7 cellular contexts compared by ENCODE assay signal in the genomic region with DNA sequence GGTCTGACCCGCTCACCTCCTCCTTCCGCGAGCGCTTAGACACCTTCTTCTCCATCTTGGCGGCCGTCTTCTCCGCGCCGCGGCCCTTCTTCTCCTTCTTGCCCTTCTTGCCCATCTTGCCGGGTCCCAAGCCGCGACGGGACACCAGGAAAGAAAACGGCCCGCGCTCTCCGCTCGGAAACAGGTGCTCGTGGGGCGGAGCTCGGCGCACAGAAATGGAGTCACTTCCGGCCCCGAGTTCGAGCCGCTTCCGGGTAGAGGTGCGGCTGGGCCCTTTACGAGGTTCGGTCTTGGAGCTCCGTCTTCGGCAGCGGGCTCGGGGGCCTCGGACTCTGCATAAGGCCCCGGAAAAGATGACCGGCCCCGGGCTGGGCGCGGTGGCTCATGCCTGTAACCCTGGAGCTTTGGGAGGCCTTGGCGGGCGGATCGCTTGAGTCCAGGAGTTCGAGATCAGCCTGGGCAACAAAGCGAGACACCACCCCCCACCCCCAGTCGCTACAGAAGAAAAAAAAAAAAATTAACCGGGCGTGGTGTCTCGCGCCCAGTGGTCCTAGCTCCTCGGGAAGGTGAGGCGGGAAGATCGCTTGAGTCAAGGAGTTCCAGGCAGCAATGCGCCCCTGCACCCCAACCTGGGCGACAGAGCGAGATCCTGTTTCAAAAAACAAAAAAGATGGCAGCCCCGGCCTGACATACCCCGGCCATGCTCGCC. TPM values are rescaled to one million over a fixed set of nuclear protein-coding genes. Genes with fewer than 3 reads are reported as not detected.
DNase-seq lines count a peak whose midpoint lies in the region; ATAC-seq and TF ChIP-seq lines count a peak whose summit lies in the region.

KLHDC4 (minus strand) TSS at position 211 of the 709 bp plus-strand sequence; CDS start at position 115, 96 bp downstream.

- H3K4me2 ChIP-seq in mammary epithelial cell (ENCODE audit: insufficient read depth, low read depth, low read length): peak within 1 kb of the TSS; percentile 98
- H3K4me2 ChIP-seq in smooth muscle cell: peak within 1 kb of the TSS; percentile 98

- BruUV-seq in mammary epithelial cell (replicated peaks; lab: Mats Ljungman, UMichigan): TSS peak; percentile 84

- DNase-seq in NCI-H2196 (lab: John Stamatoyannopoulos, UW; ENCODE audit: unreplicated experiment): peak; percentile 63
- DNase-seq in WTC11 (ENCODE audit: low spot score): peak; percentile 88
- DNase-seq in mammary epithelial cell: peak; percentile 82
- peak; percentile 94 for DNase-seq in iPS-NIHi7 (ENCODE audit: extremely low spot score)
- peak; percentile 34 for DNase-seq in smooth muscle cell (lab: John Stamatoyannopoulos, UW; ENCODE audit: unreplicated experiment)

- H3K4me3 ChIP-seq in mammary epithelial cell (replicated peaks in 1 of 3; ENCODE audit: insufficient read depth in 1 of 3, low read depth in 2 of 3, low read length in 3 of 3) (peak within 1 kb of the TSS; percentile 94 to 96 (median 95)), smooth muscle cell (peak within 1 kb of the TSS; percentile 95)

- no peaks in the 10 kb centered on the region for H3K9me3 Mint-ChIP-seq in WTC11

- H4K20me1 ChIP-seq in mammary epithelial cell (ENCODE audit: insufficient read depth, low read length) (no peaks in the 10 kb centered on the region), smooth muscle cell (ENCODE audit: low read depth) (no peaks in the 10 kb centered on the region)

- no peaks in the 10 kb centered on the region for H3K9me3 ChIP-seq in mammary epithelial cell (replicated peaks; ENCODE audit: insufficient read depth, low read length)
- H3K9me3 ChIP-seq in smooth muscle cell (replicated peaks; ENCODE audit: low read depth): no peaks in the 10 kb centered on the region

- peak within 1 kb of the TSS; percentile 84 for H3K9ac ChIP-seq in mammary epithelial cell (ENCODE audit: insufficient read depth, low read length)
- peak within 1 kb of the TSS; percentile 93 for H3K9ac ChIP-seq in smooth muscle cell (ENCODE audit: low read depth)

- H3K27me3 Mint-ChIP-seq in WTC11 (ENCODE audit: low read depth): no peaks in the 10 kb centered on the region

- in situ Hi-C loops in mammary epithelial cell (cut with MboI; ENCODE audit: low sequenced_read_pairs in 2 of 2): no loop called here

- H3K27me3 ChIP-seq in mammary epithelial cell (ENCODE audit: insufficient read depth, low read length) (no peaks in the 10 kb centered on the region), smooth muscle cell (ENCODE audit: low read depth) (no peaks in the 10 kb centered on the region)

- H3K27ac Mint-ChIP-seq in WTC11: peak within 1 kb of the TSS; percentile 95

- peaks cover 6% of the 10 kb centered on the region; the same call in 1 of the 2 replicates for H3K4me1 Mint-ChIP-seq in WTC11

- dilution Hi-C loops in mammary epithelial cell (cut with HindIII; ENCODE audit: low sequenced_read_pairs): no loop called here

- H3K79me2 ChIP-seq in mammary epithelial cell (ENCODE audit: insufficient read depth, low read length): peaks cover 51% of the 10 kb centered on the region
- H3K79me2 ChIP-seq in smooth muscle cell (ENCODE audit: low read depth): peaks cover 11% of the 10 kb centered on the region

- peaks cover 10% of the 10 kb centered on the region for H3K4me1 ChIP-seq in mammary epithelial cell (ENCODE audit: insufficient read depth, low read length)
- peaks cover 12% of the 10 kb centered on the region for H3K4me1 ChIP-seq in smooth muscle cell (ENCODE audit: low read depth)

- intact Hi-C loops in mammary epithelial cell (cut with micrococcal nuclease): loop anchor here (5.0 kb wide), 1 partner anchor 129 kb away; no protein-coding TSS in a partner anchor

- CTCF ChIA-PET in WTC11 (lab: Charles Lee) (interaction anchor here (1.0 to 2.1 kb wide), 4 partner anchors 13 to 130 kb away, joined by 3 to 14 read pairs (median 5); no protein-coding TSS in a partner anchor), mammary epithelial cell (lab: Charles Lee; ENCODE audit: low non-redundant PET) (no interaction called here)

- WGBS in mammary epithelial cell (ENCODE audit: low coverage, missing lambda C conversion rate): 7% methylated on average over 23 of the region's 60 CpGs
- WGBS in smooth muscle cell (ENCODE audit: low lambda C conversion rate): 3% methylated on average over 60 of the region's 60 CpGs

- ATAC-seq in GM18502 (IDR thresholded peaks at IDR 0.05; ENCODE audit: poor library complexity, unreplicated experiment) (peak; percentile 83), HG02884 (IDR thresholded peaks at IDR 0.05; ENCODE audit: unreplicated experiment) (peak; percentile 73), WTC11 (peak; percentile 73)

- H3K36me3 Mint-ChIP-seq in WTC11: peaks cover 23% of the 10 kb centered on the region

- H3K27ac ChIP-seq in mammary epithelial cell (ENCODE audit: insufficient read depth, low read depth, low read length): peak within 1 kb of the TSS; percentile 88
- peak within 1 kb of the TSS; percentile 65 for H3K27ac ChIP-seq in smooth muscle cell (ENCODE audit: low read depth)

- TF ChIP-seq CTCF in WTC11 (IDR thresholded peaks at IDR 0.05): no peak
- TF ChIP-seq CTCF in mammary epithelial cell (conservative IDR thresholded peaks at IDR 0.05 in 1 of 2, IDR thresholded peaks at IDR 0.05 in 1 of 2; ENCODE audit: extremely low read depth in 1 of 2, insufficient read depth in 1 of 2, low read depth in 1 of 2, low read length in 2 of 2): no peak
- no peak for TF ChIP-seq CTCF in smooth muscle cell (IDR thresholded peaks at IDR 0.05; ENCODE audit: borderline replicate concordance, insufficient read depth, poor library complexity, severe bottlenecking)

- peaks cover 7% of the 10 kb centered on the region for H3F3A ChIP-seq in smooth muscle cell (ENCODE audit: low read depth)

- peak within 1 kb of the TSS; percentile 98 for H2AFZ ChIP-seq in mammary epithelial cell (ENCODE audit: low read depth, low read length)
- peak within 1 kb of the TSS; percentile 92 for H2AFZ ChIP-seq in smooth muscle cell (ENCODE audit: low read depth)

- POLR2A ChIA-PET in WTC11 (lab: Charles Lee): interaction anchor here (0.6 to 1.1 kb wide), 7 partner anchors 13 to 104 kb away, joined by 3 to 5 read pairs (median 4); partner anchors contain the start of gene SLC7A5

- H3K36me3 ChIP-seq in mammary epithelial cell (ENCODE audit: insufficient read depth, low read length) (no peaks in the 10 kb centered on the region), smooth muscle cell (ENCODE audit: low read depth) (no peaks in the 10 kb centered on the region)

- H3K4me3 Mint-ChIP-seq in WTC11: peak within 1 kb of the TSS; percentile 100

TF ChIP-seq in WTC11, 78 proteins besides CTCF, POLR2A, EP300 and RAD21 (continues in another document):
- TF ChIP-seq ZNF121 (CRISPR knock-in tag; IDR thresholded peaks at IDR 0.05): peak; percentile 4
- TF ChIP-seq, protein P1, sequence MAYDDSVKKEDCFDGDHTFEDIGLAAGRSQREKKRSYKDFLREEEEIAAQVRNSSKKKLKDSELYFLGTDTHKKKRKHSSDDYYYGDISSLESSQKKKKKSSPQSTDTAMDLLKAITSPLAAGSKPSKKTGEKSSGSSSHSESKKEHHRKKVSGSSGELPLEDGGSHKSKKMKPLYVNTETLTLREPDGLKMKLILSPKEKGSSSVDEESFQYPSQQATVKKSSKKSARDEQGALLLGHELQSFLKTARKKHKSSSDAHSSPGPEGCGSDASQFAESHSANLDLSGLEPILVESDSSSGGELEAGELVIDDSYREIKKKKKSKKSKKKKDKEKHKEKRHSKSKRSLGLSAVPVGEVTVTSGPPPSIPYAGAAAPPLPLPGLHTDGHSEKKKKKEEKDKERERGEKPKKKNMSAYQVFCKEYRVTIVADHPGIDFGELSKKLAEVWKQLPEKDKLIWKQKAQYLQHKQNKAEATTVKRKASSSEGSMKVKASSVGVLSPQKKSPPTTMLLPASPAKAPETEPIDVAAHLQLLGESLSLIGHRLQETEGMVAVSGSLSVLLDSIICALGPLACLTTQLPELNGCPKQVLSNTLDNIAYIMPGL (CRISPR knock-in tag; IDR thresholded peaks at IDR 0.05): peak; percentile 76
- no peak for TF ChIP-seq ZNF263 (CRISPR knock-in tag; IDR thresholded peaks at IDR 0.05; ENCODE audit: low read depth)
- TF ChIP-seq AFF4 (CRISPR knock-in tag; IDR thresholded peaks at IDR 0.05; ENCODE audit: borderline replicate concordance): no peak
- no peak for TF ChIP-seq PRRX2 (CRISPR knock-in tag; IDR thresholded peaks at IDR 0.05)
- TF ChIP-seq ZNF138 (CRISPR knock-in tag; conservative IDR thresholded peaks at IDR 0.05): no peak
- TF ChIP-seq CBFB (CRISPR knock-in tag; IDR thresholded peaks at IDR 0.05; ENCODE audit: low read depth): no peak
- no peak for TF ChIP-seq ELF4 (CRISPR knock-in tag; IDR thresholded peaks at IDR 0.05; ENCODE audit: low read depth)

RNA-seq across cellular contexts. Expression of gene KLHDC4, which starts in this region (rescaled TPM):
- total RNA-seq in WTC11 (2021): 60.0 to 63.6 TPM (median 60.5 TPM) in 3 replicates
- 10 to 100 TPM; 21.7 to 39.0 TPM for total RNA-seq in mammary epithelial cell
- polyA plus RNA-seq in mammary epithelial cell: 17.0 TPM
- polyA minus RNA-seq in mammary epithelial cell: 45.1 TPM
- 6.4 and 6.7 TPM in 2 replicates for total RNA-seq in smooth muscle cell
- polyA plus RNA-seq in smooth muscle cell: 6.0 and 10.1 TPM in 2 replicates

Comparison
In these comparisons a context has a peak if more than half of its experiments do, and no peak if none do; other contexts are left out.
1. Peak in every context shown above with its lines: DNase-seq, ATAC-seq, H3K4me3 ChIP-seq and H3K27ac ChIP-seq.
2. DNase-seq: peak in every context shown above with its lines; median percentile 94 in iPS-NIHi7; 88 in WTC11; 82 in mammary epithelial cell; 63 in NCI-H2196; 34 in smooth muscle cell.